ENCODE assay signal across 8 cellular contexts in genomic region chr7:36128448-36129047, GRCh38. TPM values are rescaled to one million over a fixed set of nuclear protein-coding genes. Genes with fewer than 3 reads are reported as not detected.
DNase-seq lines count a peak whose midpoint lies in the region; ATAC-seq, FAIRE-seq and TF ChIP-seq lines count a peak whose summit lies in the region.

No MANE protein-coding gene starts in this region.

- peaks cover 18% of the 10 kb centered on the region for H3K4me1 Mint-ChIP-seq in brain

- H3K4me3 Mint-ChIP-seq in brain = peak overlapping the region in 1 of 5 experiments; percentile 46

- ATAC-seq in HG03135 (IDR thresholded peaks at IDR 0.05; ENCODE audit: unreplicated experiment) (no peak), GM18907 (IDR thresholded peaks at IDR 0.05; ENCODE audit: unreplicated experiment) (no peak)

- DNase-seq in Daoy (ENCODE audit: low read depth) (peak; percentile 98), NCI-H1694 treated with DMSO at 0.1 percent for 48 hours (lab: John Stamatoyannopoulos, UW) (peak; percentile 91), kidney (peak; percentile 90), DMS114 treated with DMSO at 0.1 percent for 48 hours (lab: John Stamatoyannopoulos, UW; ENCODE audit: unreplicated experiment) (no peak)

- H3K27ac ChIP-seq in kidney (ENCODE audit: low read depth in 2 of 2, low read length in 2 of 2) (no peak overlapping the region), subcutaneous abdominal adipose tissue (ENCODE audit: low read depth, low read length) (peak overlapping the region; percentile 55)

- peaks cover 9 to 18% (median 14%) of the 10 kb centered on the region in 5 experiments for H3K9me3 Mint-ChIP-seq in brain

- no peaks in the 10 kb centered on the region for H3K36me3 ChIP-seq in kidney (ENCODE audit: control insufficient read depth in 1 of 2, insufficient read depth in 2 of 2, low read length in 2 of 2)
- no peaks in the 10 kb centered on the region for H3K36me3 ChIP-seq in subcutaneous abdominal adipose tissue (ENCODE audit: control insufficient read depth in 5 of 5, insufficient read depth in 5 of 5, low read length in 5 of 5)

- peak; percentile 34 to 71 for TF ChIP-seq CTCF in brain (conservative IDR thresholded peaks at IDR 0.05)
- TF ChIP-seq CTCF in kidney (IDR thresholded peaks at IDR 0.05; ENCODE audit: borderline replicate concordance, extremely low read depth, insufficient read depth) = no peak

- intact Hi-C loops in kidney (cut with DNase I) = no loop called here

- H3K27me3 ChIP-seq in subcutaneous abdominal adipose tissue (ENCODE audit: control insufficient read depth in 5 of 5, insufficient read depth in 4 of 5, low read length in 5 of 5) = peaks cover 0 to 4% (median 0%) of the 10 kb centered on the region in 5 donors

- H3K27ac Mint-ChIP-seq in brain = peak overlapping the region in 3 of 5 experiments; percentile 4 to 83 (median 20)

- no peaks in the 10 kb centered on the region for H3K36me3 Mint-ChIP-seq in brain

- H3K9me3 ChIP-seq in kidney (ENCODE audit: control insufficient read depth in 1 of 2, low read length in 2 of 2) (no peaks in the 10 kb centered on the region), subcutaneous abdominal adipose tissue (ENCODE audit: control insufficient read depth in 5 of 5, low read length in 5 of 5) (no peaks in the 10 kb centered on the region)

- H3K4me1 ChIP-seq in kidney (ENCODE audit: control insufficient read depth in 1 of 2, insufficient read depth in 1 of 2, low read depth in 1 of 2, low read length in 2 of 2) (peaks cover 0 to 4% of the 10 kb centered on the region in 2 donors), subcutaneous abdominal adipose tissue (ENCODE audit: control insufficient read depth in 5 of 5, insufficient read depth in 5 of 5, low read length in 5 of 5) (peaks cover 7 to 34% (median 21%) of the 10 kb centered on the region in 5 donors)

- FAIRE-seq in kidney (lab: Jason Lieb, UNC) = no peak

- H3K27me3 Mint-ChIP-seq in brain = peaks cover 5% of the 10 kb centered on the region

- H3K9ac ChIP-seq in kidney (ENCODE audit: low read length in 2 of 2) = peak overlapping the region in 1 of 2 donors; percentile 38
- H3K9ac ChIP-seq in subcutaneous abdominal adipose tissue (ENCODE audit: low read length in 5 of 5) = peak overlapping the region in 2 of 5 donors; percentile 35 to 89

- H3K4me3 ChIP-seq in kidney (ENCODE audit: low read length in 2 of 2) (peak overlapping the region in 1 of 2 donors; percentile 41), subcutaneous abdominal adipose tissue (ENCODE audit: low read depth in 1 of 5, low read length in 5 of 5) (peak overlapping the region in 4 of 5 donors; percentile 6 to 32 (median 28))

RNA-seq across cellular contexts. Expression of gene EEPD1, which starts 24.5 kb away (rescaled TPM):
- 6.1 and 10.7 TPM in 2 replicates for total RNA-seq in Daoy (2014; rRNA removed; shearing (Covaris generic))
- polyA plus RNA-seq in brain (ENCODE audit: insufficient read depth, low read depth, low replicate concordance) (10.7 TPM), kidney (ENCODE audit: insufficient read depth, low read depth, low replicate concordance) (6.4 TPM)
- total RNA-seq in kidney = 6.3 TPM
